In genomic region chr17:69084911-69085310, GRCh38 we compare ENCODE assay signal across 10 cellular contexts. TPM values are rescaled to one million over a fixed set of nuclear protein-coding genes. Genes with fewer than 3 reads are reported as not detected.
A peak's percentile ranks its signal among the peaks of the same experiment; 100 is the strongest.
DNase-seq lines count a peak whose midpoint lies in the region; ATAC-seq and TF ChIP-seq lines count a peak whose summit lies in the region.
"Had no signal": no experiment of that assay in that cellular context is flagged by ENCODE, and none has a peak within 500 bp of the region (broad histone marks: within the 10 kb centered on the region; RNA-seq: fewer than 3 reads in every experiment).

No MANE protein-coding gene starts in this region.

- POLR2A ChIA-PET in BJ (lab: Charles Lee) = no interaction called here
- POLR2A ChIA-PET in activated B cell treated with CpG ODN at 0.5 μM for 24 hours (lab: Charles Lee) = interaction anchor here (1.0 kb wide), 1 partner anchor 31 kb away, joined by 4 read pairs; no protein-coding TSS in a partner anchor

- no peaks in the 10 kb centered on the region for H3K9me3 Mint-ChIP-seq in activated B cell treated with CpG ODN at 0.5 μM for 24 hours

- intact Hi-C loops in activated B cell treated with CpG ODN at 0.5 μM for 24 hours (cut with micrococcal nuclease) = no loop called here

- H3K36me3 Mint-ChIP-seq in activated B cell treated with CpG ODN at 0.5 μM for 24 hours (ENCODE audit: low read depth) = no peaks in the 10 kb centered on the region
- H3K36me3 Mint-ChIP-seq: activated naive CD4-positive, alpha-beta T cell treated with anti-CD3 and anti-CD28 coated beads, Interleukin-2, amount 50 U/mL, for 72 hours had no signal

- H3K4me3 ChIP-seq in BJ (ENCODE audit: low read depth, low read length) (no peak overlapping the region), kidney epithelial cell (ENCODE audit: low read depth, low read length) (no peak overlapping the region)
- H3K4me3 ChIP-seq: prostate gland had no signal

- no peak for DNase-seq in BJ (ENCODE audit: low read depth)
- peak; percentile 12 for DNase-seq in HPDE6-E6E7 (ENCODE audit: extremely low spot score)
- no peak for DNase-seq in activated B cell treated with CpG ODN at 0.5 μM for 24 hours
- DNase-seq in kidney epithelial cell (ENCODE audit: low read depth) = no peak
- no peak for DNase-seq in DMS79 treated with DMSO at 0.1 percent for 48 hours (lab: John Stamatoyannopoulos, UW)
- DNase-seq in activated CD4-positive, alpha-beta T cell treated with anti-CD3 and anti-CD28 coated beads, Interleukin-2, amount 50 U/mL, for 1 hour = no peak
- DNase-seq in AG08395 (ENCODE audit: low spot score) = no peak

- ATAC-seq in activated B cell treated with CpG ODN at 0.5 μM for 24 hours (ENCODE audit: low read depth) (peak; percentile 47), GM21381 (IDR thresholded peaks at IDR 0.05; ENCODE audit: unreplicated experiment) (no peak)
- ATAC-seq: activated naive CD4-positive, alpha-beta T cell treated with anti-CD3 and anti-CD28 coated beads, Interleukin-2, amount 50 U/mL, for 72 hours had no signal

- H3K36me3 ChIP-seq in BJ (ENCODE audit: control insufficient read depth, insufficient read depth, low read length) (no peaks in the 10 kb centered on the region), kidney epithelial cell (ENCODE audit: control insufficient read depth, insufficient read depth, low read length) (no peaks in the 10 kb centered on the region)
- H3K36me3 ChIP-seq: prostate gland had no signal

- H3K27ac Mint-ChIP-seq in activated B cell treated with CpG ODN at 0.5 μM for 24 hours = no peak overlapping the region
- H3K27ac Mint-ChIP-seq: activated naive CD4-positive, alpha-beta T cell treated with anti-CD3 and anti-CD28 coated beads, Interleukin-2, amount 50 U/mL, for 72 hours had no signal

- no peaks in the 10 kb centered on the region for H3K27me3 Mint-ChIP-seq in activated B cell treated with CpG ODN at 0.5 μM for 24 hours

- H3K27me3 ChIP-seq in BJ (ENCODE audit: control insufficient read depth, insufficient read depth, low read length) (no peaks in the 10 kb centered on the region), kidney epithelial cell (ENCODE audit: control insufficient read depth, insufficient read depth, low read length) (no peaks in the 10 kb centered on the region)

- CTCF ChIA-PET in BJ (lab: Yijun Ruan, JAX) = interaction anchor here (1.1 kb wide), 1 partner anchor 11 kb away, joined by 3 read pairs; no protein-coding TSS in a partner anchor
- CTCF ChIA-PET in activated B cell treated with CpG ODN at 0.5 μM for 24 hours (lab: Charles Lee) = interaction anchor here (0.9 kb wide), 1 partner anchor 19 kb away, joined by 4 read pairs; no protein-coding TSS in a partner anchor

- TF ChIP-seq CTCF in BJ (IDR thresholded peaks at IDR 0.05; ENCODE audit: insufficient read depth, low read depth, low read length) (peak; percentile 32; the same call in 1 of the 2 replicates), activated B cell treated with CpG ODN at 0.5 μM for 24 hours (IDR thresholded peaks at IDR 0.05) (no peak), kidney epithelial cell (IDR thresholded peaks at IDR 0.05; ENCODE audit: insufficient read depth, low read length, poor library complexity, severe bottlenecking) (peak; percentile 41)

- H3K4me1 Mint-ChIP-seq in activated B cell treated with CpG ODN at 0.5 μM for 24 hours = no peaks in the 10 kb centered on the region

- no peak overlapping the region for H3K4me3 Mint-ChIP-seq in activated B cell treated with CpG ODN at 0.5 μM for 24 hours

RNA-seq across cellular contexts. Expression of gene ABCA9, which starts 24.2 kb away (rescaled TPM):
- polyA plus RNA-seq in BJ (2011; rRNA removed) = 0.06 and 0.25 TPM in 2 replicates
- 0.15 and 0.33 TPM in 2 replicates for polyA minus RNA-seq in BJ (2011; rRNA and poly(A)+ RNA removed)
- total RNA-seq in activated B cell treated with CpG ODN at 0.5 μM for 24 hours (0.04 and 0.10 TPM in 2 replicates), kidney epithelial cell (0.07 and 0.08 TPM in 2 replicates)
- total RNA-seq: activated naive CD4-positive, alpha-beta T cell treated with anti-CD3 and anti-CD28 coated beads, Interleukin-2, amount 50 U/mL, for 72 hours had no signal

RNA-seq across cellular contexts. Expression of gene ABCA6, which starts 56.8 kb away (rescaled TPM):
- 0.22 and 0.59 TPM in 2 replicates for polyA plus RNA-seq in BJ (2011; rRNA removed)
- 0.57 TPM in 2 replicates for polyA minus RNA-seq in BJ (2011; rRNA and poly(A)+ RNA removed)
- total RNA-seq in activated B cell treated with CpG ODN at 0.5 μM for 24 hours (3.3 and 4.4 TPM in 2 replicates), kidney epithelial cell (0.04 and 0.14 TPM in 2 replicates)
